Comparison of ENCODE assay signal across 10 cellular contexts in the genomic region with DNA sequence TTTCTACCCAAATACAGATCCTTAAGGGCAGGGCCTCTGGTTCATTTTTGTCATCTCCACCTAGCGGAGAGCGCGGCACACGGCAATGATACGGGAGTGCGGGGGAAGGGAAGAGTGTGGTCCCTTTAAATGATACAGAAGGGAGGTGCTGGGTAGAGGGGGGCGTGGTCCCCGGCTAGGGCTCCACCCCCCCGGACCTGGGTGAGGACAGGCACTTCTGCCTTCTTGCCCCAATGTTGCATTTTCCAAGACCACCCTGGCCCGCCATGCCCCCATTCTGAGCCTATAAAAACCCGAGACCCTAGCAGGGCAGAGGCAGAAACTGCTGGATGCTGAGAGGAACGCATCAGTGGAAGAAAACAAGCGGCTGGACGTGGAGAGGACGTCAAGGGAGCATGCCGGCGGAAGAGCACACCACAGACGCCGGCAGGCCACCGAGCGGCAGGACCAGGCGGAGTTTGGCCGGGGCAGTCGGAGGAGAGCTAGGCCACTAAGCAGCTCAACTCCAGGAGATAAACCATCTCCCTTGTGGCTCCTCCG. TPM values are rescaled to one million over a fixed set of nuclear protein-coding genes. Genes with fewer than 3 reads are reported as not detected.
DNase-seq lines count a peak whose midpoint lies in the region; ATAC-seq, FAIRE-seq and TF ChIP-seq lines count a peak whose summit lies in the region.
"Had no signal": no experiment of that assay in that cellular context is flagged by ENCODE, and none has a peak within 500 bp of the region (broad histone marks: within the 10 kb centered on the region; RNA-seq: fewer than 3 reads in every experiment).

No MANE protein-coding gene starts in this region.

- no peaks in the 10 kb centered on the region; the same call in 1 of the 2 replicates for H4K20me1 ChIP-seq in GM23338 (replicated peaks; ENCODE audit: insufficient read depth)

- H3K36me3 ChIP-seq in GM23338 (ENCODE audit: insufficient read depth) (no peaks in the 10 kb centered on the region), pancreas (no peaks in the 10 kb centered on the region)
- H3K36me3 ChIP-seq: tibial nerve had no signal

- H3K9me2 ChIP-seq in GM23338 (ENCODE audit: insufficient read depth): no peaks in the 10 kb centered on the region

- H3K27me3 Mint-ChIP-seq in GM23338 (ENCODE audit: insufficient read depth, low read depth, poor library complexity): peaks cover 4% of the 10 kb centered on the region

- peak overlapping the region; percentile 80 for H2AFZ ChIP-seq in GM23338

- peaks cover 24% of the 10 kb centered on the region for H3K79me2 ChIP-seq in GM23338 (replicated peaks; ENCODE audit: insufficient read depth)

- H3K36me3 Mint-ChIP-seq in GM23338 (ENCODE audit: low read depth): peaks cover 9% of the 10 kb centered on the region; the same call in 2 of the 3 replicates

- intact Hi-C loops in pancreas (cut with DNase I): no loop called here
- intact Hi-C loops in lower leg skin (cut with DNase I; ENCODE audit: low total_unique reads): no loop called here

- peak overlapping the region; percentile 84 for H3K4me2 ChIP-seq in GM23338

- peak overlapping the region; percentile 72 for H3K4me3 Mint-ChIP-seq in GM23338

- DNase-seq in GM23338 (ENCODE audit: low spot score) (peak; percentile 87), T-helper 22 cell (ENCODE audit: low read depth) (peak; percentile 17), pancreas (no peak), lower leg skin (ENCODE audit: low spot score in 2 of 2) (no peak), dedifferentiated amniotic fluid mesenchymal stem cell (ENCODE audit: extremely low spot score) (no peak), G401 (ENCODE audit: low spot score) (no peak), DMS 273 (lab: John Stamatoyannopoulos, UW; ENCODE audit: unreplicated experiment) (no peak)
- DNase-seq in effector CD8-positive, alpha-beta T cell (lab: John Stamatoyannopoulos, UW): peak; percentile 38

- no peak overlapping the region for H3K27ac Mint-ChIP-seq in GM23338

- peak; percentile 85 for ATAC-seq in GM23338
- peak in 3 of 4 donors; percentile 44 to 79 (median 62) for ATAC-seq in pancreas

- in situ Hi-C loops in G401 (cut with HindIII; ENCODE audit: low sequenced_read_pairs): loop anchor here (25.0 kb wide), 1 partner anchor 302 kb away; no protein-coding TSS in a partner anchor

- H3K4me1 Mint-ChIP-seq in GM23338: peaks cover 14% of the 10 kb centered on the region

- TF ChIP-seq POLR2A in lower leg skin (IDR thresholded peaks at IDR 0.05): no peak

- H3F3A ChIP-seq in GM23338 (replicated peaks; ENCODE audit: low read depth): no peaks in the 10 kb centered on the region

- no peaks in the 10 kb centered on the region for H3K9me3 ChIP-seq in pancreas

- TF ChIP-seq CTCF in GM23338 (conservative IDR thresholded peaks at IDR 0.05; ENCODE audit: low read depth in 2 of 2) (peak; percentile 58 to 59), pancreas (IDR thresholded peaks at IDR 0.05) (no peak), lower leg skin (IDR thresholded peaks at IDR 0.05) (no peak)

- H3K27ac ChIP-seq in GM23338 (ENCODE audit: low read depth) (no peak overlapping the region), pancreas (no peak overlapping the region)
- H3K27ac ChIP-seq: dorsolateral prefrontal cortex, tibial nerve had no signal

- H3K4me3 ChIP-seq in GM23338 (peak overlapping the region; percentile 69), pancreas (no peak overlapping the region), lower leg skin (ENCODE audit: low read depth, poor library complexity, severe bottlenecking) (no peak overlapping the region)

- H3K4me1 ChIP-seq in GM23338 (ENCODE audit: insufficient read depth): peaks cover 6% of the 10 kb centered on the region; the same call in 1 of the 2 replicates
- no peaks in the 10 kb centered on the region for H3K4me1 ChIP-seq in pancreas
- H3K4me1 ChIP-seq: tibial nerve had no signal

- 71 to 74% methylated on average over 24 to 25 of the region's 25 CpGs for WGBS in pancreas, 2 donors
- 59 to 73% methylated on average over 25 of the region's 25 CpGs for WGBS in lower leg skin, 2 donors

- H3K27me3 ChIP-seq in GM23338 (ENCODE audit: insufficient read depth) (no peaks in the 10 kb centered on the region), pancreas (no peaks in the 10 kb centered on the region)
- H3K27me3 ChIP-seq: tibial nerve had no signal

- peaks cover 13% of the 10 kb centered on the region; the same call in 2 of the 3 replicates for H3K9me3 Mint-ChIP-seq in GM23338

- no peak for FAIRE-seq in pancreas (lab: Jason Lieb, UNC)

TF ChIP-seq in GM23338, 12 proteins besides CTCF, POLR2A, EP300 and RAD21:
- no peak for TF ChIP-seq JUNB (IDR thresholded peaks at IDR 0.05; ENCODE audit: unreplicated experiment)
- peak; percentile 71 for TF ChIP-seq POLR2AphosphoS5 (IDR thresholded peaks at IDR 0.05; ENCODE audit: low read depth)
- TF ChIP-seq ZNF331 (CRISPR knock-in tag; IDR thresholded peaks at IDR 0.05; ENCODE audit: low read depth): no peak
- TF ChIP-seq, protein P1, sequence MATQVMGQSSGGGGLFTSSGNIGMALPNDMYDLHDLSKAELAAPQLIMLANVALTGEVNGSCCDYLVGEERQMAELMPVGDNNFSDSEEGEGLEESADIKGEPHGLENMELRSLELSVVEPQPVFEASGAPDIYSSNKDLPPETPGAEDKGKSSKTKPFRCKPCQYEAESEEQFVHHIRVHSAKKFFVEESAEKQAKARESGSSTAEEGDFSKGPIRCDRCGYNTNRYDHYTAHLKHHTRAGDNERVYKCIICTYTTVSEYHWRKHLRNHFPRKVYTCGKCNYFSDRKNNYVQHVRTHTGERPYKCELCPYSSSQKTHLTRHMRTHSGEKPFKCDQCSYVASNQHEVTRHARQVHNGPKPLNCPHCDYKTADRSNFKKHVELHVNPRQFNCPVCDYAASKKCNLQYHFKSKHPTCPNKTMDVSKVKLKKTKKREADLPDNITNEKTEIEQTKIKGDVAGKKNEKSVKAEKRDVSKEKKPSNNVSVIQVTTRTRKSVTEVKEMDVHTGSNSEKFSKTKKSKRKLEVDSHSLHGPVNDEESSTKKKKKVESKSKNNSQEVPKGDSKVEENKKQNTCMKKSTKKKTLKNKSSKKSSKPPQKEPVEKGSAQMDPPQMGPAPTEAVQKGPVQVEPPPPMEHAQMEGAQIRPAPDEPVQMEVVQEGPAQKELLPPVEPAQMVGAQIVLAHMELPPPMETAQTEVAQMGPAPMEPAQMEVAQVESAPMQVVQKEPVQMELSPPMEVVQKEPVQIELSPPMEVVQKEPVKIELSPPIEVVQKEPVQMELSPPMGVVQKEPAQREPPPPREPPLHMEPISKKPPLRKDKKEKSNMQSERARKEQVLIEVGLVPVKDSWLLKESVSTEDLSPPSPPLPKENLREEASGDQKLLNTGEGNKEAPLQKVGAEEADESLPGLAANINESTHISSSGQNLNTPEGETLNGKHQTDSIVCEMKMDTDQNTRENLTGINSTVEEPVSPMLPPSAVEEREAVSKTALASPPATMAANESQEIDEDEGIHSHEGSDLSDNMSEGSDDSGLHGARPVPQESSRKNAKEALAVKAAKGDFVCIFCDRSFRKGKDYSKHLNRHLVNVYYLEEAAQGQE (IDR thresholded peaks at IDR 0.05; ENCODE audit: unreplicated experiment): no peak
- no peak for TF ChIP-seq NANOG (IDR thresholded peaks at IDR 0.05; ENCODE audit: borderline replicate concordance)
- TF ChIP-seq EZH2phosphoT487 (IDR thresholded peaks at IDR 0.05; ENCODE audit: unreplicated experiment): no peak
- no peak for TF ChIP-seq STAT1 (IDR thresholded peaks at IDR 0.05; ENCODE audit: unreplicated experiment)
TF ChIP-seq in GM23338: peak in this region for 1.

RNA-seq across cellular contexts. Expression of a gene that starts 30.0 kb away (rescaled TPM):
- 4.4 and 6.8 TPM in 2 replicates for total RNA-seq in GM23338 (2014; rRNA removed; shearing (Covaris generic))
- polyA plus RNA-seq in GM23338 (2016; fragmentation: Nextera tagmentation; extraction: Ambion mirVana) (0.95 and 1.2 TPM in 2 replicates), pancreas (under 1 TPM; 0.46 to 0.66 TPM)
- total RNA-seq in pancreas (1 to 10 TPM in 1 of 6 donors, under 1 TPM in 5; 0.35 to 1.7 (median 0.45) TPM), lower leg skin (1 to 10 TPM; 2.9 to 5.8 (median 3.2) TPM)
- total RNA-seq in G401 (2014; rRNA removed; shearing (Covaris generic)): 0.55 and 2.3 TPM in 2 replicates

RNA-seq across cellular contexts. Expression of a gene that starts 54.7 kb away (rescaled TPM):
- not detected in 2 replicates for total RNA-seq in GM23338 (2014; rRNA removed; shearing (Covaris generic))
- polyA plus RNA-seq in GM23338 (2016; fragmentation: Nextera tagmentation; extraction: Ambion mirVana): not detected in 2 replicates
- total RNA-seq in pancreas: not detected
- not detected for polyA plus RNA-seq in pancreas
- 1 to 10 TPM in 1 of 4 donors, not detected in 3; 3.0 TPM for total RNA-seq in lower leg skin
- not detected in 2 replicates for total RNA-seq in G401 (2014; rRNA removed; shearing (Covaris generic))
- total RNA-seq: tibial nerve had no signal

Comparison
In these comparisons a context has a peak if more than half of its experiments do, and no peak if none do; other contexts are left out.
1. DNase-seq: peak in GM23338 (single experiment), T-helper 22 cell (single experiment) and effector CD8-positive, alpha-beta T cell (single experiment); none in pancreas (0 of 6), lower leg skin (0 of 2), dedifferentiated amniotic fluid mesenchymal stem cell (single experiment), G401 (single experiment) and DMS 273 (single experiment).
2. CTCF ChIP-seq: peak in GM23338 (2 of 2); none in pancreas (0 of 4) and lower leg skin (0 of 3).